In genomic region chr21:45361033-45361997, GRCh38 we compare ENCODE assay signal across 24 cellular contexts. TPM values are rescaled to one million over a fixed set of nuclear protein-coding genes. Genes with fewer than 3 reads are reported as not detected.
DNase-seq lines count a peak whose midpoint lies in the region; ATAC-seq and TF ChIP-seq lines count a peak whose summit lies in the region.
"Had no signal": no experiment of that assay in that cellular context is flagged by ENCODE, and none has a peak within 500 bp of the region (broad histone marks: within the 10 kb centered on the region; RNA-seq: fewer than 3 reads in every experiment).

No MANE protein-coding gene starts in this region.

- intact Hi-C loops in Right ventricle myocardium inferior (cut with DNase I) (no loop called here), ascending aorta (cut with DNase I) (no loop called here)

- TF ChIP-seq CTCF in right atrium auricular region (IDR thresholded peaks at IDR 0.05): no peak
- TF ChIP-seq CTCF in ascending aorta (IDR thresholded peaks at IDR 0.05): no peak
- TF ChIP-seq CTCF in smooth muscle cell (IDR thresholded peaks at IDR 0.05; ENCODE audit: borderline replicate concordance, insufficient read depth, poor library complexity, severe bottlenecking): no peak
- TF ChIP-seq CTCF in RWPE1 (conservative IDR thresholded peaks at IDR 0.05; ENCODE audit: low read depth): no peak

- no peaks in the 10 kb centered on the region for H3K79me2 ChIP-seq in smooth muscle cell (ENCODE audit: low read depth)

- POLR2A ChIA-PET in RWPE1 (lab: Yijun Ruan, JAX; ENCODE audit: low non-redundant PET): no interaction called here

- WGBS in smooth muscle cell (ENCODE audit: low lambda C conversion rate): 55% methylated on average over 29 of the region's 29 CpGs

- no peaks in the 10 kb centered on the region for H3K27me3 ChIP-seq in right atrium auricular region
- H3K27me3 ChIP-seq in ascending aorta: no peaks in the 10 kb centered on the region
- no peaks in the 10 kb centered on the region for H3K27me3 ChIP-seq in smooth muscle cell (ENCODE audit: low read depth)
- H3K27me3 ChIP-seq: uterus had no signal

- H4K20me1 ChIP-seq in smooth muscle cell (ENCODE audit: low read depth): no peaks in the 10 kb centered on the region

- CTCF ChIA-PET in RWPE1 (lab: Yijun Ruan, JAX): interaction anchor here (1.1 kb wide), 2 partner anchors 69 to 78 kb away, joined by 3 to 4 read pairs; no protein-coding TSS in a partner anchor

- H3K36me3 ChIP-seq in right atrium auricular region (no peaks in the 10 kb centered on the region), ascending aorta (no peaks in the 10 kb centered on the region), smooth muscle cell (ENCODE audit: low read depth) (no peaks in the 10 kb centered on the region)
- H3K36me3 ChIP-seq: BLaER1 treated with 17β-estradiol and CSF1 and Interleukin-3, amounts not matched to agents 10 nM and 100 nM; uterus had no signal

- no peak for ATAC-seq in Right ventricle myocardium inferior
- ATAC-seq: activated CD8-positive, alpha-beta T cell treated with anti-CD3 and anti-CD28 coated beads, Interleukin-2, amount 10 ng/mL, durations not matched to agents 7 days and 5 days had no signal

- no peak overlapping the region for H3K4me2 ChIP-seq in smooth muscle cell
- H3K4me2 ChIP-seq: SK-N-SH had no signal

- H3K9ac ChIP-seq in smooth muscle cell (ENCODE audit: low read depth): no peak overlapping the region
- H3K9ac ChIP-seq: BLaER1 treated with 17β-estradiol and CSF1 and Interleukin-3, amounts not matched to agents 10 nM and 100 nM; SK-N-SH had no signal

- no peak overlapping the region for H3K4me3 ChIP-seq in right atrium auricular region
- H3K4me3 ChIP-seq in ascending aorta: no peak overlapping the region
- no peak overlapping the region for H3K4me3 ChIP-seq in smooth muscle cell
- H3K4me3 ChIP-seq: BLaER1 treated with 17β-estradiol and CSF1 and Interleukin-3, amounts not matched to agents 10 nM and 100 nM; uterus had no signal

- H2AFZ ChIP-seq in smooth muscle cell (ENCODE audit: low read depth): no peak overlapping the region

- H3K27ac ChIP-seq in right atrium auricular region (no peak overlapping the region), ascending aorta (peak overlapping the region; percentile 98 to 99), smooth muscle cell (ENCODE audit: low read depth) (peak overlapping the region; percentile 42), RWPE1 (no peak overlapping the region; the same call in none of the 2 replicates)
- H3K27ac ChIP-seq: BLaER1 treated with 17β-estradiol and CSF1 and Interleukin-3, amounts not matched to agents 10 nM and 100 nM; uterus had no signal

- H3K9me3 ChIP-seq in right atrium auricular region (no peaks in the 10 kb centered on the region), ascending aorta (no peaks in the 10 kb centered on the region), smooth muscle cell (replicated peaks; ENCODE audit: low read depth) (no peaks in the 10 kb centered on the region)
- H3K9me3 ChIP-seq: BLaER1 treated with 17β-estradiol and CSF1 and Interleukin-3, amounts not matched to agents 10 nM and 100 nM; SK-N-SH; uterus had no signal

- H3F3A ChIP-seq in smooth muscle cell (ENCODE audit: low read depth): peaks cover 26% of the 10 kb centered on the region

- DNase-seq in Right ventricle myocardium inferior (ENCODE audit: missing footprints) (peak; percentile 65), right atrium auricular region (ENCODE audit: low spot score) (no peak), ascending aorta (ENCODE audit: low spot score in 2 of 2) (no peak), left kidney (ENCODE audit: low read depth, low spot score) (peak; percentile 63), smooth muscle cell (lab: John Stamatoyannopoulos, UW; ENCODE audit: unreplicated experiment) (no peak), OCI-M1 (lab: John Stamatoyannopoulos, UW) (no peak), RWPE1 (ENCODE audit: low spot score) (no peak)
- DNase-seq in activated CD4-positive, alpha-beta T cell treated with anti-CD3 and anti-CD28 coated beads, Interleukin-2, amount 50 U/mL, for 4 hours: no peak
- DNase-seq: activated CD4-positive, CD25-positive, alpha-beta regulatory T cell; activated CD8-positive, alpha-beta T cell treated with anti-CD3 and anti-CD28 coated beads, Interleukin-2, amount 10 ng/mL, durations not matched to agents 7 days and 5 days; activated naive CD4-positive, alpha-beta T cell treated with Interleukin-2 at 50 U/mL for 16 hours; activated T-cell treated with anti-CD3 and anti-CD28 coated beads, Interleukin-2, amount 50 U/mL, for 1 hour; amygdala; central memory CD4-positive, alpha-beta T cell; foreskin melanocyte; GDM1; kidney glomerular epithelial cell; MV-4-11; NCI-H1930; NCI-H446; SK-N-SH; stimulated activated CD8-positive, alpha-beta memory T cell treated with anti-CD3 and anti-CD28 coated beads, Interleukin-4, amount 100 ng/mL, for 48 hours; uterus had no signal

- H3K4me1 ChIP-seq in right atrium auricular region (peaks cover 0 to 66% of the 10 kb centered on the region in 2 donors), ascending aorta (peaks cover 11 to 29% of the 10 kb centered on the region in 2 donors), smooth muscle cell (ENCODE audit: low read depth) (peaks cover 62% of the 10 kb centered on the region)

RNA-seq across cellular contexts. Expression of gene COL18A1, which starts 43.6 kb away (rescaled TPM):
- total RNA-seq in Right ventricle myocardium inferior (51.6 TPM), right atrium auricular region (100 to 1,000 TPM; 117 to 134 TPM), ascending aorta (699 TPM), smooth muscle cell (192 and 240 TPM in 2 replicates)
- 362 and 485 TPM in 2 replicates for polyA plus RNA-seq in smooth muscle cell

Comparison
In these comparisons a context has a peak if more than half of its experiments do, and no peak if none do; other contexts are left out.
1. DNase-seq: peak in Right ventricle myocardium inferior (single experiment) and left kidney (single experiment); none in right atrium auricular region (single experiment), ascending aorta (0 of 2), smooth muscle cell (single experiment), OCI-M1 (single experiment), activated CD4-positive, alpha-beta T cell treated with anti-CD3 and anti-CD28 coated beads, Interleukin-2, amount 50 U/mL, for 4 hours (0 of 2) and RWPE1 (single experiment).
2. H3K27ac ChIP-seq: peak in ascending aorta (2 of 2) and smooth muscle cell (single experiment); none in right atrium auricular region (0 of 2) and RWPE1 (single experiment).